28 cellular contexts compared by ENCODE assay signal in the genomic region with DNA sequence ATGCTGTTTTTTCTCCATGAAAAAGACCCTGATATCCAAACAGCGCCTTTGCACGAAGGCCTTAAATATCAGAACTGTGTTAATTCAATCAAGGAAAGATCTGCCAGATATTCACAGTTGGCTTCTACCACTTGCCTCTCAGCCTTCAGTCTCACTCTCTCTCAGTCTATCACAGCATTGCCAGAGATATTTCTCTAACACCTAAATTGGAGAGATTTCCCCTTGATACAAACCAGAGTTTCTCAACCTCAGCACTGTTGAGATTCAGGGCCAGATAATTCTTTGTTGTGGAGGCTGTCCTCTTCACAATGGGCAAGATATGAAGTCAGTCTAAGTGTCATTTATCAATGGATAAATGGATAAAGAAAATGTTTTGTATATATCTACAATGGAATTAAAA.
"Had no signal": no experiment of that assay in that cellular context is flagged by ENCODE, and none has a peak within 500 bp of the region (broad histone marks: within the 10 kb centered on the region; RNA-seq: fewer than 3 reads in every experiment).

No MANE protein-coding gene starts in this region.

- H3K4me1 ChIP-seq: upper lobe of left lung, upper lobe of right lung, uterus had no signal

- H3K36me3 ChIP-seq: stomach, suprapubic skin, thoracic aorta, thyroid gland, tibial artery, tibial nerve, transverse colon, upper lobe of left lung, upper lobe of right lung, uterus, vagina had no signal

- ATAC-seq: stimulated activated effector memory CD8-positive, alpha-beta T cell treated with anti-CD3 and anti-CD28 coated beads, Interleukin-12 subunit alpha, Interleukin-12 subunit beta, amount 100 ng/mL, for 72 hours; stimulated activated memory B cell treated with anti-CD40 and anti-IgM and Interleukin-4, amounts not matched to agents 10 μg/mL and 1 μg/mL and 100 μg/mL, for 72 hours; stimulated activated naive B cell treated with anti-CD40 and anti-IgM and Interleukin-4, amounts not matched to agents 10 μg/mL and 1 μg/mL and 100 μg/mL, for 72 hours; stimulated activated naive CD8-positive, alpha-beta T cell treated with anti-CD3 and anti-CD28 coated beads, Interleukin-15, amount 100 ng/mL, for 72 hours; stimulated activated naive CD8-positive, alpha-beta T cell treated with anti-CD3 and anti-CD28 coated beads, Interleukin-15, Interleukin-2, amounts not matched to agents 100 U/mL and 50 U/mL, for 24 hours; upper lobe of right lung had no signal

- H3K4me3 Mint-ChIP-seq: stimulated activated effector memory CD8-positive, alpha-beta T cell treated with anti-CD3 and anti-CD28 coated beads, Interleukin-12 subunit alpha, Interleukin-12 subunit beta, amount 100 ng/mL, for 72 hours; stimulated activated memory B cell treated with anti-CD40 and anti-IgM and Interleukin-4, amounts not matched to agents 10 μg/mL and 1 μg/mL and 100 μg/mL, for 72 hours; stimulated activated naive B cell treated with anti-CD40 and anti-IgM and Interleukin-4, amounts not matched to agents 10 μg/mL and 1 μg/mL and 100 μg/mL, for 72 hours; stimulated activated naive CD8-positive, alpha-beta T cell treated with anti-CD3 and anti-CD28 coated beads, Interleukin-15, amount 100 ng/mL, for 72 hours; stimulated activated naive CD8-positive, alpha-beta T cell treated with anti-CD3 and anti-CD28 coated beads, Interleukin-15, Interleukin-2, amounts not matched to agents 100 ng/mL and 50 ng/mL, for 24 hours; type B pancreatic cell had no signal

- H3K9me3 Mint-ChIP-seq: stimulated activated effector memory CD8-positive, alpha-beta T cell treated with anti-CD3 and anti-CD28 coated beads, Interleukin-12 subunit alpha, Interleukin-12 subunit beta, amount 100 ng/mL, for 72 hours; stimulated activated memory B cell treated with anti-CD40 and anti-IgM and Interleukin-4, amounts not matched to agents 10 μg/mL and 1 μg/mL and 100 μg/mL, for 72 hours; stimulated activated naive B cell treated with anti-CD40 and anti-IgM and Interleukin-4, amounts not matched to agents 10 μg/mL and 1 μg/mL and 100 μg/mL, for 72 hours; stimulated activated naive CD8-positive, alpha-beta T cell treated with anti-CD3 and anti-CD28 coated beads, Interleukin-15, amount 100 ng/mL, for 72 hours; stimulated activated naive CD8-positive, alpha-beta T cell treated with anti-CD3 and anti-CD28 coated beads, Interleukin-15, Interleukin-2, amounts not matched to agents 100 ng/mL and 50 ng/mL, for 24 hours; type B pancreatic cell had no signal

- H3K36me3 Mint-ChIP-seq: stimulated activated effector memory CD8-positive, alpha-beta T cell treated with anti-CD3 and anti-CD28 coated beads, Interleukin-12 subunit alpha, Interleukin-12 subunit beta, amount 100 ng/mL, for 72 hours; stimulated activated memory B cell treated with anti-CD40 and anti-IgM and Interleukin-4, amounts not matched to agents 10 μg/mL and 1 μg/mL and 100 μg/mL, for 72 hours; stimulated activated naive B cell treated with anti-CD40 and anti-IgM and Interleukin-4, amounts not matched to agents 10 μg/mL and 1 μg/mL and 100 μg/mL, for 72 hours; type B pancreatic cell had no signal

- H3K27ac Mint-ChIP-seq: stimulated activated effector memory CD8-positive, alpha-beta T cell treated with anti-CD3 and anti-CD28 coated beads, Interleukin-12 subunit alpha, Interleukin-12 subunit beta, amount 100 ng/mL, for 72 hours; stimulated activated memory B cell treated with anti-CD40 and anti-IgM and Interleukin-4, amounts not matched to agents 10 μg/mL and 1 μg/mL and 100 μg/mL, for 72 hours; stimulated activated naive B cell treated with anti-CD40 and anti-IgM and Interleukin-4, amounts not matched to agents 10 μg/mL and 1 μg/mL and 100 μg/mL, for 72 hours; stimulated activated naive CD8-positive, alpha-beta T cell treated with anti-CD3 and anti-CD28 coated beads, Interleukin-15, amount 100 ng/mL, for 72 hours; stimulated activated naive CD8-positive, alpha-beta T cell treated with anti-CD3 and anti-CD28 coated beads, Interleukin-15, Interleukin-2, amounts not matched to agents 100 ng/mL and 50 ng/mL, for 24 hours; type B pancreatic cell had no signal

- DNase-seq: stimulated activated CD4-positive, alpha-beta T cell treated with anti-CD3 and anti-CD28 coated beads, Interleukin-2, amount 100 ng/mL, for 48 hours; stimulated activated CD4-positive, alpha-beta T cell treated with anti-CD3 and anti-CD28 coated beads, Interleukin-4, amount 100 ng/mL, for 1 hour; stimulated activated CD4-positive, alpha-beta T cell treated with anti-CD3 and anti-CD28 coated beads, Interleukin-4, amount 100 ng/mL, for 24 hours; stimulated activated CD4-positive, alpha-beta T cell treated with anti-CD3 and anti-CD28 coated beads, Interleukin-4, amount 100 ng/mL, for 4 hours; stimulated activated CD8-positive, alpha-beta memory T cell treated with anti-CD3 and anti-CD28 coated beads, Interleukin-4, amount 100 ng/mL, for 48 hours; stimulated activated naive B cell treated with anti-CD40 and anti-IgM and Interleukin-4, amounts not matched to agents 10 μg/mL and 1 μg/mL and 100 μg/mL, for 72 hours; stimulated activated naive CD4-positive, alpha-beta T cell; stimulated activated naive CD4-positive, alpha-beta T cell treated with Interleukin-2 at 50 U/mL for 16 hours; stimulated activated naive CD8-positive, alpha-beta T cell treated with anti-CD3 and anti-CD28 coated beads, Interleukin-15, amount 100 ng/mL, for 72 hours; stimulated activated naive CD8-positive, alpha-beta T cell treated with anti-CD3 and anti-CD28 coated beads, Interleukin-15, Interleukin-2, amounts not matched to agents 100 U/mL and 50 U/mL, for 24 hours; stomach; substantia nigra; testis; thyroid gland; tibial artery; transverse colon; trophoblast cell; upper lobe of left lung; upper lobe of right lung; uterus had no signal

- H3K27ac ChIP-seq: stomach, suprapubic skin, testis, thoracic aorta, thyroid gland, tibial artery, tibial nerve, transverse colon, upper lobe of left lung, upper lobe of right lung, uterus, vagina had no signal

- H3K27me3 ChIP-seq: stomach, suprapubic skin, testis, thyroid gland, tibial artery, tibial nerve, transverse colon, upper lobe of left lung, upper lobe of right lung, uterus, vagina had no signal

- H3K4me3 ChIP-seq: stomach, suprapubic skin, testis, thoracic aorta, thyroid gland, tibial artery, tibial nerve, transverse colon, upper lobe of left lung, upper lobe of right lung, uterus, vagina had no signal

- H3K4me1 Mint-ChIP-seq: stimulated activated effector memory CD8-positive, alpha-beta T cell treated with anti-CD3 and anti-CD28 coated beads, Interleukin-12 subunit alpha, Interleukin-12 subunit beta, amount 100 ng/mL, for 72 hours; stimulated activated memory B cell treated with anti-CD40 and anti-IgM and Interleukin-4, amounts not matched to agents 10 μg/mL and 1 μg/mL and 100 μg/mL, for 72 hours; stimulated activated naive B cell treated with anti-CD40 and anti-IgM and Interleukin-4, amounts not matched to agents 10 μg/mL and 1 μg/mL and 100 μg/mL, for 72 hours; stimulated activated naive CD8-positive, alpha-beta T cell treated with anti-CD3 and anti-CD28 coated beads, Interleukin-15, amount 100 ng/mL, for 72 hours had no signal

- H3K27me3 Mint-ChIP-seq: stimulated activated memory B cell treated with anti-CD40 and anti-IgM and Interleukin-4, amounts not matched to agents 10 μg/mL and 1 μg/mL and 100 μg/mL, for 72 hours; stimulated activated naive CD8-positive, alpha-beta T cell treated with anti-CD3 and anti-CD28 coated beads, Interleukin-15, amount 100 ng/mL, for 72 hours; stimulated activated naive CD8-positive, alpha-beta T cell treated with anti-CD3 and anti-CD28 coated beads, Interleukin-15, Interleukin-2, amounts not matched to agents 100 ng/mL and 50 ng/mL, for 24 hours had no signal

- H3K9me3 ChIP-seq: stomach, suprapubic skin, testis, thoracic aorta, thyroid gland, tibial artery, tibial nerve, transverse colon, upper lobe of left lung, upper lobe of right lung, uterus, vagina had no signal
